In the genomic region with DNA sequence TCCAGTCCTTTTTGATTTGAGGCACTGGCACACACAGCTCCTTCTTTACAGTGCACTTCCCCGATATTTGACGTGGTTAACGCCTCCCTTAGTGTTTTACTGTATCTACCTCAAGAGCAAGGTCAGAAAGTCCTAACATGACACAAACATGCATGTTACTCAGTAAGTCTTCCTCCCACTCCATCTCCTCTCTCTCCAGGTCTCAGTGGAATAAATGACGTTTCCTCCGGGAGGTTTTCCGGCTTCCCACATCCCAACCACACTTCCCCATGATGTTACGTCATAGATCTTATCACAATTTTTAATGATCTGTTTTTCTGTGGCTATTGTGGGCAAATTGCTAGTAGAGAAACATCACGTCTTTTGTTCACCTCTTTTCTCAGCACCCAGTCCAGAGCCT, we compare ENCODE assay signal across 17 cellular contexts.
A peak's percentile ranks its signal among the peaks of the same experiment; 100 is the strongest.
DNase-seq lines count a peak whose midpoint lies in the region; ATAC-seq, FAIRE-seq and TF ChIP-seq lines count a peak whose summit lies in the region.
"Had no signal": no experiment of that assay in that cellular context is flagged by ENCODE, and none has a peak within 500 bp of the region (broad histone marks: within the 10 kb centered on the region; RNA-seq: fewer than 3 reads in every experiment).

No MANE protein-coding gene starts in this region.

- TF ChIP-seq POLR2A in endothelial cell of umbilical vein (IDR thresholded peaks at IDR 0.05; ENCODE audit: low read depth, low read length) = no peak

- intact Hi-C loops in endothelial cell of umbilical vein (cut with micrococcal nuclease) = no loop called here

- CTCF ChIA-PET in endothelial cell of umbilical vein (lab: Charles Lee) = no interaction called here

- no peaks in the 10 kb centered on the region for H3K27me3 ChIP-seq in endothelial cell of umbilical vein (ENCODE audit: control insufficient read depth in 2 of 2, insufficient read depth in 2 of 2, low read length in 2 of 2)

- H3K4me2 ChIP-seq in endothelial cell of umbilical vein (ENCODE audit: insufficient read depth, low read length) = no peak overlapping the region

- POLR2A ChIA-PET in endothelial cell of umbilical vein (lab: Charles Lee) = no interaction called here

- H3K9me1 ChIP-seq in endothelial cell of umbilical vein (replicated peaks; ENCODE audit: control insufficient read depth, extremely low read depth, insufficient read depth, low read length) = no peaks in the 10 kb centered on the region

- no peak for ATAC-seq in HG03432 (IDR thresholded peaks at IDR 0.05; ENCODE audit: unreplicated experiment)
- ATAC-seq: left colon, mucosa of descending colon, SK-N-SH treated with all-trans-retinoic acid at 6 μM for 48 hours had no signal

- H3K9ac ChIP-seq in endothelial cell of umbilical vein (replicated peaks; ENCODE audit: extremely low read depth, insufficient read depth, low read length) = no peak overlapping the region

- H3K4me1 ChIP-seq in endothelial cell of umbilical vein (ENCODE audit: control insufficient read depth, extremely low read depth, insufficient read depth, low read length) = no peaks in the 10 kb centered on the region

- no peak for FAIRE-seq in endothelial cell of umbilical vein (lab: Jason Lieb, UNC)

- no peaks in the 10 kb centered on the region for H3K9me3 ChIP-seq in endothelial cell of umbilical vein (replicated peaks; ENCODE audit: control insufficient read depth, insufficient read depth, low read length)
- H3K9me3 ChIP-seq: mucosa of descending colon had no signal

- no peak overlapping the region for H2AFZ ChIP-seq in endothelial cell of umbilical vein (ENCODE audit: low read depth, low read length)

- no peaks in the 10 kb centered on the region for H3K79me2 ChIP-seq in endothelial cell of umbilical vein (ENCODE audit: control insufficient read depth, insufficient read depth, low read length)

- H3K27ac ChIP-seq in endothelial cell of umbilical vein (ENCODE audit: insufficient read depth, low read depth, low read length) = no peak overlapping the region

- TF ChIP-seq CTCF in endothelial cell of umbilical vein (IDR thresholded peaks at IDR 0.05; ENCODE audit: extremely low read depth in 1 of 2, insufficient read depth in 1 of 2, low read depth in 1 of 2, low read length in 2 of 2) = no peak

- BruUV-seq in endothelial cell of umbilical vein (replicated peaks; lab: Mats Ljungman, UMichigan) = no TSS peak

- dilution Hi-C loops in endothelial cell of umbilical vein (cut with MboI; ENCODE audit: extremely low pct_ligation_motif_present, low sequenced_read_pairs) = no loop called here

- H4K20me1 ChIP-seq in endothelial cell of umbilical vein (replicated peaks; ENCODE audit: control insufficient read depth, extremely low read depth, insufficient read depth, low read length) = no peaks in the 10 kb centered on the region

- DNase-seq in AG08395 (ENCODE audit: low spot score) (peak; percentile 10), CD1c-positive myeloid dendritic cell (ENCODE audit: extremely low spot score) (peak; percentile 43), SW480 (ENCODE audit: low spot score) (peak; percentile 6), endothelial cell of umbilical vein (ENCODE audit: low read depth, low spot score) (no peak), NCI-H2081 (lab: John Stamatoyannopoulos, UW) (no peak), DMS79 treated with DMSO at 0.1 percent for 48 hours (lab: John Stamatoyannopoulos, UW) (no peak)
- DNase-seq: C1 segment of cervical spinal cord; DMS79; effector CD8-positive, alpha-beta T cell; left colon; mucosa of descending colon; NCI-H1092 treated with DMSO at 0.1 percent for 48 hours; NCI-H774; stimulated activated CD4-positive, alpha-beta T cell treated with anti-CD3 and anti-CD28 coated beads, Interleukin-4, amount 100 ng/mL, for 24 hours; stimulated activated CD8-positive, alpha-beta memory T cell treated with anti-CD3 and anti-CD28 coated beads, Interleukin-4, amount 100 ng/mL, for 48 hours had no signal

- no peak overlapping the region for H3K4me3 ChIP-seq in endothelial cell of umbilical vein (replicated peaks in 1 of 3; ENCODE audit: insufficient read depth in 1 of 3, low read depth in 1 of 3, low read length in 3 of 3)
- H3K4me3 ChIP-seq: mucosa of descending colon had no signal

- H3K36me3 ChIP-seq in endothelial cell of umbilical vein (ENCODE audit: control insufficient read depth in 2 of 2, extremely low read depth in 1 of 2, insufficient read depth in 2 of 2, low read length in 2 of 2) = no peaks in the 10 kb centered on the region

TF ChIP-seq in endothelial cell of umbilical vein, 7 proteins besides CTCF, POLR2A, EP300 and RAD21:
- TF ChIP-seq FOS (IDR thresholded peaks at IDR 0.05; ENCODE audit: borderline replicate concordance, insufficient read depth, low read length) = no peak
- TF ChIP-seq GATA2 (IDR thresholded peaks at IDR 0.05; ENCODE audit: insufficient read depth, insufficient read length, low read depth, low read length) = peak; percentile 12
TF ChIP-seq in endothelial cell of umbilical vein: peak in this region for 1.

Comparison
In these comparisons a context has a peak if more than half of its experiments do, and no peak if none do; other contexts are left out.
1. DNase-seq: peak in AG08395 (single experiment), CD1c-positive myeloid dendritic cell (single experiment) and SW480 (single experiment); none in endothelial cell of umbilical vein (single experiment), NCI-H2081 (0 of 2) and DMS79 treated with DMSO at 0.1 percent for 48 hours (single experiment).